In the genomic region with DNA sequence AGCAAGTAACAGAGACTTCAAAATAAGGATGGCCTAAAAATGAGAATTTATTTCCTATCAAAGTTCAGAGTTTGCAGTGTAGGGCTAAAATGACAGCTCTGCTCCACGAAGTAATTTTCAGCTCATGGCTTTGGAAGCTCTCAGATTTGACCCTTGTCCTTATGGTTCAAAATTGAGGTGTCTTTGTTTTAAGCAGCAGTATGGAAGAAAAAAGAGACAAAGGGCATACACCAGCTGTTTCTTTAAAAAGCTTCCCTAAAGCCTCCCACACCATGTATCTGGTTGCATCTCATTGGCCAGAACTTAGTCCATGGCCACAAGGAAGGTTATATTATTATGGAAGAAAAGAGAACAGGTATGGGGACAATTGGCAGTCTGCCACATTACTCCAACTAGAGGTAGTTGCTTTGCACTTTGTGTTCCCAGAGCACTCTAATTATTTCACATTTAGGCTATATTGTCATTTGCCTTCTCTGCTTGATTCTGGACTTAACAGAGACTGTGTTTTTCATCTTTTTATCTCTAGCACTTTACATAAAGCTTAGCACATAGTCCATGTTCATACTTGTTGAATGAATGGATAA, we compare ENCODE assay signal across 24 cellular contexts. TPM values are rescaled to one million over a fixed set of nuclear protein-coding genes. Genes with fewer than 3 reads are reported as not detected.
A peak's percentile ranks its signal among the peaks of the same experiment; 100 is the strongest.
DNase-seq lines count a peak whose midpoint lies in the region; ATAC-seq and TF ChIP-seq lines count a peak whose summit lies in the region.
"Had no signal": no experiment of that assay in that cellular context is flagged by ENCODE, and none has a peak within 500 bp of the region (broad histone marks: within the 10 kb centered on the region; RNA-seq: fewer than 3 reads in every experiment).

No MANE protein-coding gene starts in this region.

- peak; percentile 48 for ATAC-seq in mucosa of descending colon
- no peak for ATAC-seq in HG03432 (IDR thresholded peaks at IDR 0.05; ENCODE audit: unreplicated experiment)
- no peak for ATAC-seq in HG02798 (IDR thresholded peaks at IDR 0.05; ENCODE audit: poor library complexity, unreplicated experiment)
- ATAC-seq: activated T-cell treated with anti-CD3 and anti-CD28 coated beads, Interleukin-2, amount 50 U/mL, for 72 hours; foreskin keratinocyte; heart right ventricle had no signal

- H3K4me3 ChIP-seq in mucosa of descending colon: no peak overlapping the region
- H3K4me3 ChIP-seq: adrenal gland, heart right ventricle, SJSA1 had no signal

- H3K36me3 ChIP-seq in mucosa of descending colon (ENCODE audit: low read depth): no peaks in the 10 kb centered on the region
- H3K36me3 ChIP-seq: adrenal gland, heart right ventricle had no signal

- H3K4me1 ChIP-seq in mucosa of descending colon (ENCODE audit: low read depth): peaks cover 8% of the 10 kb centered on the region

- no peaks in the 10 kb centered on the region for H3K9me3 ChIP-seq in mucosa of descending colon
- H3K9me3 ChIP-seq: adrenal gland, heart right ventricle, SJSA1 had no signal

- DNase-seq in NCI-H1694 treated with DMSO at 0.1 percent for 48 hours (lab: John Stamatoyannopoulos, UW) (peak; percentile 33), NCI-H1694 (lab: John Stamatoyannopoulos, UW) (no peak), NCI-H2081 (lab: John Stamatoyannopoulos, UW) (peak; percentile 25 to 74), NCI-H748 treated with DMSO at 0.1 percent for 48 hours (lab: John Stamatoyannopoulos, UW) (peak; percentile 3), mucosa of descending colon (peak in 1 of 3 donors; percentile 9), iPS-NIHi7 (ENCODE audit: extremely low spot score) (no peak)
- DNase-seq: activated CD4-positive, alpha-beta T cell treated with anti-CD3 and anti-CD28 coated beads for 4 hours; activated naive CD4-positive, alpha-beta T cell treated with Interleukin-2 at 50 U/mL for 16 hours; activated T-cell treated with anti-CD3 and anti-CD28 coated beads, Interleukin-2, amount 50 U/mL, for 72 hours; adrenal gland; AML-193; CD4-positive, alpha-beta memory T cell; effector memory CD4-positive, alpha-beta T cell; foreskin keratinocyte; heart right ventricle; mesenchymal stem cell; naive B cell; NCI-H446; occipital lobe; stimulated activated CD4-positive, alpha-beta T cell treated with anti-CD3 and anti-CD28 coated beads, Interleukin-1b, Interleukin-23, amount 100 ng/mL, for 48 hours; T-helper 1 cell had no signal

- intact Hi-C loops in mucosa of descending colon (cut with DNase I, micrococcal nuclease): no loop called here

- no peak for TF ChIP-seq CTCF in mucosa of descending colon (IDR thresholded peaks at IDR 0.05)

RNA-seq across cellular contexts. Expression of gene SOCS5, which starts 36.1 kb away (rescaled TPM):
- 10 to 100 TPM; 13.8 to 29.0 (median 14.6) TPM for total RNA-seq in mucosa of descending colon

Comparison
In these comparisons a context has a peak if more than half of its experiments do, and no peak if none do; other contexts are left out.
1. DNase-seq: peak in NCI-H1694 treated with DMSO at 0.1 percent for 48 hours (single experiment), NCI-H2081 (2 of 2) and NCI-H748 treated with DMSO at 0.1 percent for 48 hours (single experiment); none in NCI-H1694 (single experiment) and iPS-NIHi7 (single experiment).